18 cellular contexts compared by ENCODE assay signal in genomic region chr4:17639136-17639535, GRCh38. TPM values are rescaled to one million over a fixed set of nuclear protein-coding genes. Genes with fewer than 3 reads are reported as not detected.
DNase-seq lines count a peak whose midpoint lies in the region; ATAC-seq and TF ChIP-seq lines count a peak whose summit lies in the region.
"Had no signal": no experiment of that assay in that cellular context is flagged by ENCODE, and none has a peak within 500 bp of the region (broad histone marks: within the 10 kb centered on the region; RNA-seq: fewer than 3 reads in every experiment).

No MANE protein-coding gene starts in this region.

- H3K36me3 ChIP-seq in heart right ventricle (peaks cover 0 to 43% (median 9%) of the 10 kb centered on the region in 9 donors), trophoblast cell (ENCODE audit: control insufficient read depth in 1 of 2, insufficient read depth in 2 of 2, low read length in 2 of 2) (peaks cover 19 to 23% of the 10 kb centered on the region in 2 experiments)

- H3K27ac Mint-ChIP-seq in naive B cell = peak overlapping the region in 4 of 6 donors; percentile 65 to 82 (median 70)
- H3K27ac Mint-ChIP-seq: GM23338, HFFc6 had no signal

- ATAC-seq in heart right ventricle = no peak
- ATAC-seq in left lobe of liver = no peak
- no peak for ATAC-seq in naive B cell (ENCODE audit: low read depth in 2 of 2)
- no peak for ATAC-seq in GM21576 (IDR thresholded peaks at IDR 0.05; ENCODE audit: unreplicated experiment)
- ATAC-seq in HG03095 (IDR thresholded peaks at IDR 0.05; ENCODE audit: unreplicated experiment) = no peak
- ATAC-seq: GM23338 had no signal

- WGBS in heart right ventricle, 2 donors = 76 to 82% methylated on average over 7 of the region's 7 CpGs
- WGBS in trophoblast cell (ENCODE audit: extremely low coverage, insufficient coverage, insufficient read length) = no CpG with 5 or more reads among the region's 7 CpGs

- H3K23ac ChIP-seq in trophoblast cell (ENCODE audit: low read length) = no peak overlapping the region

- no peak overlapping the region for H3K4me2 ChIP-seq in trophoblast cell (ENCODE audit: low read length)
- H3K4me2 ChIP-seq: GM23338 had no signal

- peak overlapping the region; percentile 16 for H4K12ac ChIP-seq in trophoblast cell (ENCODE audit: low read depth, low read length)

- peaks cover 0 to 7% (median 0%) of the 10 kb centered on the region in 9 donors for H3K4me1 ChIP-seq in heart right ventricle
- no peaks in the 10 kb centered on the region for H3K4me1 ChIP-seq in trophoblast cell (ENCODE audit: control insufficient read depth in 1 of 2, insufficient read depth in 2 of 2, low read length in 2 of 2)
- H3K4me1 ChIP-seq: HAP-1 had no signal

- H2BK12ac ChIP-seq in trophoblast cell (ENCODE audit: low read length) = no peak overlapping the region

- intact Hi-C loops in cardiac septum (cut with DNase I) = no loop called here
- intact Hi-C loops in heart right ventricle (cut with DNase I) = loop anchor here in 2 of 10 donors (5.0 kb wide), 1 partner anchor 92 kb away; no protein-coding TSS in a partner anchor

- H3K27ac ChIP-seq in heart right ventricle (no peak overlapping the region), trophoblast cell (ENCODE audit: low read depth, low read length) (no peak overlapping the region)

- no peak overlapping the region for H4K91ac ChIP-seq in trophoblast cell (ENCODE audit: low read depth, low read length)

- H3K79me1 ChIP-seq in trophoblast cell (ENCODE audit: low read length) = no peaks in the 10 kb centered on the region

- H2AFZ ChIP-seq in trophoblast cell (ENCODE audit: insufficient read depth, low read length, poor library complexity) = no peak overlapping the region
- H2AFZ ChIP-seq: GM23338 had no signal

- no peak overlapping the region for H3K4ac ChIP-seq in trophoblast cell (ENCODE audit: low read depth, low read length)

- no peaks in the 10 kb centered on the region for H3K79me2 ChIP-seq in trophoblast cell (ENCODE audit: control insufficient read depth, insufficient read depth, low read length, poor library complexity)

- H3K14ac ChIP-seq in trophoblast cell (ENCODE audit: low read length) = no peak overlapping the region

- no peak overlapping the region for H2AK5ac ChIP-seq in trophoblast cell (ENCODE audit: low read length)

- no peak overlapping the region for H4K8ac ChIP-seq in trophoblast cell (ENCODE audit: low read depth, low read length)

- H3K27me3 ChIP-seq in heart right ventricle = no peaks in the 10 kb centered on the region
- H3K27me3 ChIP-seq in trophoblast cell (ENCODE audit: insufficient read depth, low read length) = no peaks in the 10 kb centered on the region

- H3K9me3 ChIP-seq in heart right ventricle (peaks cover 0 to 6% (median 0%) of the 10 kb centered on the region in 11 donors), trophoblast cell (ENCODE audit: insufficient read depth, low read depth, low read length) (peaks cover 4% of the 10 kb centered on the region)
- H3K9me3 ChIP-seq: HAP-1 had no signal

- no peaks in the 10 kb centered on the region for H3K9me3 Mint-ChIP-seq in naive B cell

- no peak overlapping the region for H2BK120ac ChIP-seq in trophoblast cell (ENCODE audit: insufficient read depth, low read length, poor library complexity)

- no peak overlapping the region for H3K18ac ChIP-seq in trophoblast cell (ENCODE audit: low read length)

- no peaks in the 10 kb centered on the region for H3K36me3 Mint-ChIP-seq in naive B cell

- no peak overlapping the region for H3K4me3 Mint-ChIP-seq in naive B cell
- H3K4me3 Mint-ChIP-seq: CD4-positive, alpha-beta memory T cell; GM23338; HFFc6 had no signal

- peak; percentile 63 for DNase-seq in cardiac septum (ENCODE audit: low spot score)
- DNase-seq in heart right ventricle = no peak
- DNase-seq in left lobe of liver (ENCODE audit: low spot score) = peak; percentile 21
- DNase-seq in naive B cell = no peak
- no peak for DNase-seq in trophoblast cell
- DNase-seq in GM20000 (ENCODE audit: low spot score) = no peak
- DNase-seq: C1 segment of cervical spinal cord; Calu3; CD4-positive, alpha-beta memory T cell; COR-L47; DMS53; DMS79 treated with DMSO at 0.1 percent for 48 hours; GF-D8; HFFc6 had no signal

- no peaks in the 10 kb centered on the region for H3K27me3 Mint-ChIP-seq in naive B cell
- H3K27me3 Mint-ChIP-seq: CD4-positive, alpha-beta memory T cell had no signal

- H3K4me1 Mint-ChIP-seq in naive B cell = peaks cover 0 to 9% (median 3%) of the 10 kb centered on the region in 3 donors
- H3K4me1 Mint-ChIP-seq: GM23338 had no signal

- H2BK5ac ChIP-seq in trophoblast cell (ENCODE audit: low read depth, low read length, poor library complexity) = no peak overlapping the region

- no peak for TF ChIP-seq CTCF in heart right ventricle (IDR thresholded peaks at IDR 0.05)
- no peak for TF ChIP-seq CTCF in GM20000 (IDR thresholded peaks at IDR 0.05; ENCODE audit: extremely low read depth, missing control alignments)

- H3K4me3 ChIP-seq in heart right ventricle (no peak overlapping the region), trophoblast cell (ENCODE audit: low read depth, low read length) (no peak overlapping the region)
- H3K4me3 ChIP-seq: GM23338, HAP-1 had no signal

- no peak overlapping the region for H3K9ac ChIP-seq in trophoblast cell (ENCODE audit: low read length)

RNA-seq across cellular contexts. Expression of gene MED28, which starts 24.7 kb away (rescaled TPM):
- total RNA-seq in cardiac septum = 21.7 TPM
- 10 to 100 TPM; 13.8 to 23.1 (median 17.4) TPM for total RNA-seq in heart right ventricle
- 1 to 10 TPM; 6.3 to 7.3 TPM for polyA plus RNA-seq in heart right ventricle
- 15.9 TPM for total RNA-seq in left lobe of liver
- polyA plus RNA-seq in naive B cell (ENCODE audit: low read depth in 6 of 6) = 10 to 100 TPM; 39.8 to 60.4 (median 48.1) TPM
- 20.5 and 21.5 TPM in 2 replicates for polyA plus RNA-seq in trophoblast cell (2013)

Comparison
In these comparisons a context has a peak if more than half of its experiments do, and no peak if none do; other contexts are left out.
1. DNase-seq: peak in cardiac septum (single experiment) and left lobe of liver (single experiment); none in heart right ventricle (0 of 2), naive B cell (single experiment), trophoblast cell (0 of 2) and GM20000 (single experiment).